Comparison of ENCODE assay signal across 13 cellular contexts in the genomic region with DNA sequence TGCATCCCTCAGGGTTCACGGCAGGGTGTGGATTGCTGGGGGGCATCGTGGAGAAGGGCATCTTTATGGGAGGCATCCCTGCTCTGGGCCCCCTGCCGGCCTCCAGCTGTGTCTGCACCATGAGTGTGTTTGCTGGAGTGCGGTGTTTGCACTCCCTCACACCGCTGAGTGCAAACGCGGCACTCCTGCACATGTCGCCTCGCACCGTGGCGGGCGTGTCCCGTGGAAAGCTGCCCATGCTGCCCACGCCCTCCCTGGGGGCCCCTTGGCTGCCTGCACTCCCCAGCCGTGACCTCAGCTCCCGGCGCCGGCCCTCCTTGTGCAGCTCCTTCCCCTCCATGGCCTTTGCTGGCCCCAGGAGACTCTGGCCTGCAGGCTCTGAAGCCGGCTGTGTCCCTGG.
DNase-seq lines count a peak whose midpoint lies in the region; ATAC-seq and TF ChIP-seq lines count a peak whose summit lies in the region.
"Had no signal": no experiment of that assay in that cellular context is flagged by ENCODE, and none has a peak within 500 bp of the region (broad histone marks: within the 10 kb centered on the region; RNA-seq: fewer than 3 reads in every experiment).

No MANE protein-coding gene starts in this region.

- H3K27ac ChIP-seq in right cardiac atrium (ENCODE audit: low read length): no peak overlapping the region
- H3K27ac ChIP-seq in transverse colon: no peak overlapping the region
- H3K27ac ChIP-seq in dorsolateral prefrontal cortex: no peak overlapping the region
- H3K27ac ChIP-seq: PC-9 had no signal

- TF ChIP-seq EP300 in transverse colon (IDR thresholded peaks at IDR 0.05; ENCODE audit: low read depth): no peak

- no peaks in the 10 kb centered on the region for H3K4me1 ChIP-seq in right cardiac atrium (ENCODE audit: control insufficient read depth, insufficient read depth, low read length)
- peaks cover 0 to 5% (median 0%) of the 10 kb centered on the region in 4 donors for H3K4me1 ChIP-seq in transverse colon

- TF ChIP-seq POLR2A in transverse colon (IDR thresholded peaks at IDR 0.05): no peak

- H3K4me3 ChIP-seq in right cardiac atrium (ENCODE audit: low read length) (no peak overlapping the region), transverse colon (no peak overlapping the region), dorsolateral prefrontal cortex (no peak overlapping the region)
- H3K4me3 ChIP-seq: PC-9 had no signal

- no peaks in the 10 kb centered on the region for H3K36me3 ChIP-seq in transverse colon

- no peak overlapping the region for H3K4me3 Mint-ChIP-seq in T-helper 17 cell
- H3K4me3 Mint-ChIP-seq: activated naive CD4-positive, alpha-beta T cell treated with anti-CD3 and anti-CD28 coated beads for 36 hours had no signal

- no peaks in the 10 kb centered on the region for H3K27me3 Mint-ChIP-seq in T-helper 17 cell

- ATAC-seq in T-helper 17 cell (no peak), right cardiac atrium (peak; percentile 42 to 61)
- ATAC-seq: activated CD4-positive, CD25-positive, alpha-beta regulatory T cell treated with anti-CD3 and anti-CD28 coated beads, Interleukin-2, amount 50 U/mL, for 24 hours had no signal

- in situ Hi-C loops in transverse colon (cut with MboI; ENCODE audit: low pct_ligation_motif_present in 1 of 4, low pct_unique_long_range_greater_than_20kb in 1 of 4, low sequenced_read_pairs in 3 of 4): no loop called here

- peak; percentile 25 to 61 (median 53) for TF ChIP-seq CTCF in transverse colon (IDR thresholded peaks at IDR 0.05)
- TF ChIP-seq CTCF in dorsolateral prefrontal cortex (IDR thresholded peaks at IDR 0.05 in 54 of 56, conservative IDR thresholded peaks at IDR 0.05 in 2 of 56; ENCODE audit: low read depth in 1 of 56, partially characterized antibody in 56 of 56): no peak

- DNase-seq in NCI-H1417 (lab: John Stamatoyannopoulos, UW) (peak in 2 of 3 experiments; percentile 12 to 13), NCI-H1417 treated with DMSO at 0.1 percent for 48 hours (lab: John Stamatoyannopoulos, UW) (no peak), T-helper 17 cell (no peak), right cardiac atrium (peak; percentile 62 to 80 (median 78)), transverse colon (no peak), DMS79 (lab: John Stamatoyannopoulos, UW) (no peak), dorsolateral prefrontal cortex (no peak)
- no peak for DNase-seq in activated T-cell treated with anti-CD3 and anti-CD28 coated beads, Interleukin-2, amount 50 U/mL, for 1 hour
- DNase-seq: GOT3, NCI-H1092 had no signal

- peaks cover 2% of the 10 kb centered on the region for H3K36me3 Mint-ChIP-seq in T-helper 17 cell (ENCODE audit: low read depth)

- intact Hi-C loops in right cardiac atrium (cut with DNase I) (loop anchor here in 2 of 4 donors (5.0 to 10.0 kb wide), 2 partner anchors 130 to 132 kb away; no protein-coding TSS in a partner anchor), transverse colon (cut with DNase I; ENCODE audit: low total_unique reads) (no loop called here), dorsolateral prefrontal cortex (cut with DNase I) (loop anchor here (5.0 kb wide), 1 partner anchor 132 kb away; no protein-coding TSS in a partner anchor)

- no peaks in the 10 kb centered on the region for H3K9me3 ChIP-seq in T-helper 17 cell (ENCODE audit: control insufficient read depth, low read length, poor library complexity, severe bottlenecking)
- no peaks in the 10 kb centered on the region for H3K9me3 ChIP-seq in right cardiac atrium (ENCODE audit: control insufficient read depth, low read length)
- H3K9me3 ChIP-seq in transverse colon: no peaks in the 10 kb centered on the region

- peak overlapping the region; percentile 32 for H3K27ac Mint-ChIP-seq in T-helper 17 cell
- H3K27ac Mint-ChIP-seq: activated naive CD4-positive, alpha-beta T cell treated with anti-CD3 and anti-CD28 coated beads for 36 hours had no signal

- peaks cover 8% of the 10 kb centered on the region for H3K4me1 Mint-ChIP-seq in T-helper 17 cell

- WGBS in right cardiac atrium: 43% methylated on average over 19 of the region's 19 CpGs
- WGBS in transverse colon (ENCODE audit: low coverage in 1 of 2), 2 donors: 64% methylated on average over 17 of the region's 19 CpGs; no CpG with 5 or more reads in 1 of the 2 donors

- H3K27me3 ChIP-seq in right cardiac atrium (ENCODE audit: control insufficient read depth, insufficient read depth): no peaks in the 10 kb centered on the region
- no peaks in the 10 kb centered on the region for H3K27me3 ChIP-seq in transverse colon
- H3K27me3 ChIP-seq in dorsolateral prefrontal cortex: no peaks in the 10 kb centered on the region

Comparison
In these comparisons a context has a peak if more than half of its experiments do, and no peak if none do; other contexts are left out.
1. DNase-seq: peak in NCI-H1417 (2 of 3) and right cardiac atrium (3 of 3); none in NCI-H1417 treated with DMSO at 0.1 percent for 48 hours (single experiment), T-helper 17 cell (0 of 3), transverse colon (single experiment), activated T-cell treated with anti-CD3 and anti-CD28 coated beads, Interleukin-2, amount 50 U/mL, for 1 hour (single experiment), DMS79 (single experiment) and dorsolateral prefrontal cortex (0 of 10).
2. CTCF ChIP-seq: peak in transverse colon (5 of 5); none in dorsolateral prefrontal cortex (0 of 56).